ENCODE assay signal across 8 cellular contexts in genomic region chr19:14247548-14248471, GRCh38. TPM values are rescaled to one million over a fixed set of nuclear protein-coding genes. Genes with fewer than 3 reads are reported as not detected.
DNase-seq lines count a peak whose midpoint lies in the region; ATAC-seq, FAIRE-seq and TF ChIP-seq lines count a peak whose summit lies in the region.
"Not testable (repeated sequence)": the region's sequence is repeated elsewhere in the genome, so short reads cannot be mapped to it uniquely, and the experiment has no call there.

No MANE protein-coding gene starts in this region.

- H3K27me3 Mint-ChIP-seq in WTC11 (ENCODE audit: low read depth); activated naive CD8-positive, alpha-beta T cell treated with anti-CD3 and anti-CD28 coated beads, Interleukin-2, amount 50 U/mL, for 24 hours: not testable (repeated sequence)

- TF ChIP-seq POLR2A in esophagus muscularis mucosa (IDR thresholded peaks at IDR 0.05; ENCODE audit: low read depth); ovary (IDR thresholded peaks at IDR 0.05); suprapubic skin (IDR thresholded peaks at IDR 0.05): not testable (repeated sequence)

- H3K4me1 Mint-ChIP-seq in WTC11: peaks cover 11% of the 10 kb centered on the region
- H3K4me1 Mint-ChIP-seq in activated naive CD8-positive, alpha-beta T cell treated with anti-CD3 and anti-CD28 coated beads, Interleukin-2, amount 50 U/mL, for 24 hours: peaks cover 18% of the 10 kb centered on the region

- not testable (repeated sequence) for H3K9me3 ChIP-seq in esophagus muscularis mucosa; kidney (ENCODE audit: control insufficient read depth in 1 of 2, low read length in 2 of 2); ovary; suprapubic skin

- not testable (repeated sequence) for H3K36me3 Mint-ChIP-seq in WTC11; activated naive CD8-positive, alpha-beta T cell treated with anti-CD3 and anti-CD28 coated beads, Interleukin-2, amount 50 U/mL, for 24 hours (ENCODE audit: low read depth)

- not testable (repeated sequence) for H3K27me3 ChIP-seq in esophagus muscularis mucosa, ovary
- peaks cover 17% of the 10 kb centered on the region for H3K27me3 ChIP-seq in suprapubic skin

- H3K9me3 Mint-ChIP-seq in WTC11; activated naive CD8-positive, alpha-beta T cell treated with anti-CD3 and anti-CD28 coated beads, Interleukin-2, amount 50 U/mL, for 24 hours: not testable (repeated sequence)

- TF ChIP-seq CTCF in WTC11 (IDR thresholded peaks at IDR 0.05); esophagus muscularis mucosa (IDR thresholded peaks at IDR 0.05); kidney (IDR thresholded peaks at IDR 0.05; ENCODE audit: borderline replicate concordance, extremely low read depth, insufficient read depth); ovary (IDR thresholded peaks at IDR 0.05); suprapubic skin (IDR thresholded peaks at IDR 0.05): not testable (repeated sequence)

- WGBS in esophagus muscularis mucosa: 21% methylated on average over 27 of the region's 38 CpGs
- 2 to 6% (median 3%) methylated on average over 32 to 38 of the region's 38 CpGs for WGBS in ovary, 3 donors
- 10% methylated on average over 25 of the region's 38 CpGs for WGBS in suprapubic skin

- not testable (repeated sequence) for TF ChIP-seq EP300 in esophagus muscularis mucosa (IDR thresholded peaks at IDR 0.05); ovary (IDR thresholded peaks at IDR 0.05); suprapubic skin (IDR thresholded peaks at IDR 0.05)

- DNase-seq in DMS 273 (lab: John Stamatoyannopoulos, UW; ENCODE audit: unreplicated experiment) (peak; percentile 52), NCI-H146 (lab: John Stamatoyannopoulos, UW) (peak; percentile 31), WTC11 (ENCODE audit: low spot score) (peak; percentile 86), kidney (peak; percentile 82), ovary (peak in 4 of 5 donors; percentile 20 to 57 (median 45))
- peak; percentile 9 for DNase-seq in activated naive CD8-positive, alpha-beta T cell treated with anti-CD3 and anti-CD28 coated beads, Interleukin-2, amount 50 U/mL, for 24 hours
- DNase-seq in esophagus muscularis mucosa (ENCODE audit: extremely low spot score); suprapubic skin (ENCODE audit: low spot score in 2 of 2): not testable (repeated sequence)

- FAIRE-seq in kidney (lab: Jason Lieb, UNC): not testable (repeated sequence)

- H3K4me3 ChIP-seq in esophagus muscularis mucosa (peak overlapping the region; percentile 63 to 71 (median 68)), ovary (peak overlapping the region; percentile 56), suprapubic skin (peak overlapping the region; percentile 58)
- not testable (repeated sequence) for H3K4me3 ChIP-seq in kidney (ENCODE audit: low read length in 2 of 2)

- H3K27ac ChIP-seq in esophagus muscularis mucosa (replicated peaks in 1 of 4): peak overlapping the region in 3 of 4 donors; percentile 56 to 76 (median 65)
- not testable (repeated sequence) for H3K27ac ChIP-seq in kidney (ENCODE audit: low read depth in 2 of 2, low read length in 2 of 2); ovary; suprapubic skin

- intact Hi-C loops in esophagus muscularis mucosa (cut with DNase I); kidney (cut with DNase I); ovary (cut with DNase I): not testable (repeated sequence)

- not testable (repeated sequence) for H3K36me3 ChIP-seq in esophagus muscularis mucosa; kidney (ENCODE audit: control insufficient read depth in 1 of 2, insufficient read depth in 2 of 2, low read length in 2 of 2); ovary; suprapubic skin

- POLR2A ChIA-PET in WTC11 (lab: Charles Lee): interaction anchor here (0.7 to 0.9 kb wide), 4 partner anchors 10 to 101 kb away, joined by 3 to 7 read pairs (median 4); no protein-coding TSS in a partner anchor

- CTCF ChIA-PET in WTC11 (lab: Charles Lee): interaction anchor here (0.6 to 1.2 kb wide), 8 partner anchors 17 to 189 kb away, joined by 3 to 7 read pairs (median 4); no protein-coding TSS in a partner anchor

- peak; percentile 63 for ATAC-seq in WTC11
- peak; percentile 18 for ATAC-seq in activated naive CD8-positive, alpha-beta T cell treated with anti-CD3 and anti-CD28 coated beads, Interleukin-2, amount 50 U/mL, for 24 hours

- peak overlapping the region; percentile 70 for H3K4me3 Mint-ChIP-seq in WTC11
- H3K4me3 Mint-ChIP-seq in activated naive CD8-positive, alpha-beta T cell treated with anti-CD3 and anti-CD28 coated beads, Interleukin-2, amount 50 U/mL, for 24 hours: peak overlapping the region; percentile 67

- peak overlapping the region; percentile 94 for H3K27ac Mint-ChIP-seq in WTC11
- peak overlapping the region; percentile 85 for H3K27ac Mint-ChIP-seq in activated naive CD8-positive, alpha-beta T cell treated with anti-CD3 and anti-CD28 coated beads, Interleukin-2, amount 50 U/mL, for 24 hours

- H3K4me1 ChIP-seq in esophagus muscularis mucosa (peaks cover 14 to 25% (median 24%) of the 10 kb centered on the region in 4 donors), suprapubic skin (peaks cover 23% of the 10 kb centered on the region)
- H3K4me1 ChIP-seq in kidney (ENCODE audit: control insufficient read depth in 1 of 2, insufficient read depth in 1 of 2, low read depth in 1 of 2, low read length in 2 of 2); ovary (ENCODE audit: insufficient read depth): not testable (repeated sequence)

- not testable (repeated sequence) for H3K9ac ChIP-seq in kidney (ENCODE audit: low read length in 2 of 2)

TF ChIP-seq in WTC11, 78 proteins besides CTCF, POLR2A, EP300 and RAD21:
- peak; percentile 66; the same call in 1 of the 2 replicates for TF ChIP-seq E2F5 (CRISPR knock-in tag; IDR thresholded peaks at IDR 0.05)
- peak; percentile 79 for TF ChIP-seq GTF2I (CRISPR knock-in tag; conservative IDR thresholded peaks at IDR 0.05)
- TF ChIP-seq ZNF423 (CRISPR knock-in tag; IDR thresholded peaks at IDR 0.05): peak; percentile 82
TF ChIP-seq in WTC11: peak in this region for 3; not testable (repeated sequence) for 75.

RNA-seq across cellular contexts. Expression of gene ADGRL1, which starts 41.8 kb away (rescaled TPM):
- 128 to 140 TPM (median 140 TPM) in 3 replicates for total RNA-seq in WTC11 (2021)
- 10 to 100 TPM; 20.8 to 55.1 (median 32.6) TPM for total RNA-seq in esophagus muscularis mucosa
- 30.2 TPM for total RNA-seq in kidney
- 6.3 TPM for polyA plus RNA-seq in kidney (ENCODE audit: insufficient read depth, low read depth, low replicate concordance)
- total RNA-seq in ovary: 10 to 100 TPM in 5 of 7 donors, 1 to 10 TPM in 2; 4.1 to 36.8 (median 22.5) TPM
- 1 to 10 TPM; 2.1 to 6.7 TPM for polyA plus RNA-seq in ovary
- total RNA-seq in suprapubic skin: 10 to 100 TPM; 22.3 to 36.4 (median 27.3) TPM
